Comparison of ENCODE assay signal across 1 cellular context in the genomic region with DNA sequence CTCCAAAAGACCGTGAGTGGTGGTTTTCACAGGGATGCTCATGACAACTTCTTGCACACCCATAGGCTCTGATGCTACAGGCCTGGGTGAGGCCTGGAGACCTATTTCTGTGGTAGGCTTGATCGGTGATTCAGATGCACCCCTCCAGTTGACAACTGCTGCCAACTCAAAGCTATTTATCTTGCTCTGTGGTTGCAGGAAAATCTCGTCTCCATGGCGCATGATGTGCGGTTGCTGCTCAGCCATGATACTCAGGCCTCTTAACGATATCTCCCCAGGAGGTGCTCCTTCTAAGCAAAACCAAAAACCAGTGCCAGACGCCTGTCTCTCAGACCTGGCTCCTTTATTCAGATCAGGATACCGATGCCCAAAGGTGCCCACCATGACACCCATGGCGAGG.
TF ChIP-seq lines count a peak whose summit lies in the region.

No MANE protein-coding gene starts in this region.

TF ChIP-seq in K562, 482 proteins besides CTCF, POLR2A, EP300 and RAD21 (continued from another document):
- TF ChIP-seq ATF2 (CRISPR knock-in tag; IDR thresholded peaks at IDR 0.05) (no peak), TBP (optimal IDR thresholded peaks at IDR 0.05; ENCODE audit: low read depth, low read length) (no peak), ATF7 (IDR thresholded peaks at IDR 0.05) (no peak), ZNF57 (CRISPR knock-in tag; IDR thresholded peaks at IDR 0.05) (no peak), STAG1 (CRISPR knock-in tag; IDR thresholded peaks at IDR 0.05; ENCODE audit: borderline replicate concordance) (no peak), ZNF24 (IDR thresholded peaks at IDR 0.05) (no peak), ZNF586 (CRISPR knock-in tag; conservative IDR thresholded peaks at IDR 0.05) (no peak), TAL1 (IDR thresholded peaks at IDR 0.05) (no peak), FOSL1 (tag; conservative IDR thresholded peaks at IDR 0.05) (peak; percentile 60), RCOR1 (IDR thresholded peaks at IDR 0.05; ENCODE audit: borderline replicate concordance in 1 of 2, low read depth in 2 of 2, low read length in 2 of 2) (peak in 1 of 2 experiments; percentile 91; a peak in 2 of 4 replicates), TEAD4 (IDR thresholded peaks at IDR 0.05; ENCODE audit: low read length) (peak; percentile 52; the same call in 1 of the 2 replicates), TEAD4 (CRISPR knock-in tag; IDR thresholded peaks at IDR 0.05; ENCODE audit: borderline replicate concordance) (no peak), ZNF239 (CRISPR knock-in tag; IDR thresholded peaks at IDR 0.05) (no peak), ZNF764 (CRISPR knock-in tag; IDR thresholded peaks at IDR 0.05; ENCODE audit: low read depth) (no peak), MECOM (CRISPR knock-in tag; IDR thresholded peaks at IDR 0.05) (peak; percentile 41; the same call in 1 of the 2 replicates), ZNF165 (CRISPR knock-in tag; IDR thresholded peaks at IDR 0.05; ENCODE audit: borderline replicate concordance) (no peak), CBFA2T3 (IDR thresholded peaks at IDR 0.05) (peak; percentile 41; the same call in 1 of the 2 replicates), ILK (tag; IDR thresholded peaks at IDR 0.05; ENCODE audit: borderline replicate concordance, low read depth) (no peak), TOE1 (IDR thresholded peaks at IDR 0.05; ENCODE audit: borderline replicate concordance) (no peak), TOE1 (CRISPR knock-in tag; IDR thresholded peaks at IDR 0.05; ENCODE audit: borderline replicate concordance, low read depth) (no peak), THAP12 (CRISPR knock-in tag; IDR thresholded peaks at IDR 0.05) (no peak), RAD51 (IDR thresholded peaks at IDR 0.05; ENCODE audit: borderline replicate concordance, low read depth) (no peak), CHD2 (IDR thresholded peaks at IDR 0.05; ENCODE audit: low read depth, low read length) (no peak), TCF3 (CRISPR knock-in tag; IDR thresholded peaks at IDR 0.05) (peak; percentile 39; the same call in 1 of the 2 replicates), ZNF263 (CRISPR knock-in tag; IDR thresholded peaks at IDR 0.05; ENCODE audit: borderline replicate concordance) (no peak), SMARCB1 (IDR thresholded peaks at IDR 0.05; ENCODE audit: insufficient read length, low read depth) (no peak), ZBTB8A (IDR thresholded peaks at IDR 0.05; ENCODE audit: partially characterized antibody) (no peak), BCLAF1 (IDR thresholded peaks at IDR 0.05; ENCODE audit: borderline replicate concordance in 1 of 2, control insufficient read depth in 1 of 2, low read depth in 2 of 2, low read length in 1 of 2) (no peak), ATF1 (CRISPR knock-in tag; IDR thresholded peaks at IDR 0.05) (no peak), ATF1 (tag; IDR thresholded peaks at IDR 0.05) (no peak), MEIS2 (IDR thresholded peaks at IDR 0.05; ENCODE audit: partially characterized antibody) (peak; percentile 68), SRF (CRISPR knock-in tag; IDR thresholded peaks at IDR 0.05) (no peak), ZC3H11A (IDR thresholded peaks at IDR 0.05; ENCODE audit: low read depth, low read length) (no peak), SP1 (CRISPR knock-in tag; IDR thresholded peaks at IDR 0.05) (no peak), ZBTB2 (IDR thresholded peaks at IDR 0.05) (no peak), HDAC6 (IDR thresholded peaks at IDR 0.05; ENCODE audit: low read depth, low read length) (no peak), ARID1B (IDR thresholded peaks at IDR 0.05) (no peak), NFXL1 (CRISPR knock-in tag; IDR thresholded peaks at IDR 0.05) (no peak), E2F5 (CRISPR knock-in tag; IDR thresholded peaks at IDR 0.05) (no peak), TFE3 (CRISPR knock-in tag; IDR thresholded peaks at IDR 0.05) (no peak), FOXP1 (CRISPR knock-in tag; IDR thresholded peaks at IDR 0.05) (no peak), SIN3A (IDR thresholded peaks at IDR 0.05; ENCODE audit: borderline replicate concordance in 2 of 2, control insufficient read depth in 1 of 2, low read depth in 2 of 2, low read length in 2 of 2) (no peak), JUND (IDR thresholded peaks at IDR 0.05; ENCODE audit: borderline replicate concordance, low read depth, low read length) (no peak), JUND (tag; IDR thresholded peaks at IDR 0.05; ENCODE audit: borderline replicate concordance, low read depth, low read length) (no peak), ELF4 (CRISPR knock-in tag; IDR thresholded peaks at IDR 0.05) (no peak), KDM1A (IDR thresholded peaks at IDR 0.05) (peak; percentile 42 to 46; a peak in 2 of 4 replicates), CAMTA2 (CRISPR knock-in tag; conservative IDR thresholded peaks at IDR 0.05) (no peak)
- TF ChIP-seq, protein P1, sequence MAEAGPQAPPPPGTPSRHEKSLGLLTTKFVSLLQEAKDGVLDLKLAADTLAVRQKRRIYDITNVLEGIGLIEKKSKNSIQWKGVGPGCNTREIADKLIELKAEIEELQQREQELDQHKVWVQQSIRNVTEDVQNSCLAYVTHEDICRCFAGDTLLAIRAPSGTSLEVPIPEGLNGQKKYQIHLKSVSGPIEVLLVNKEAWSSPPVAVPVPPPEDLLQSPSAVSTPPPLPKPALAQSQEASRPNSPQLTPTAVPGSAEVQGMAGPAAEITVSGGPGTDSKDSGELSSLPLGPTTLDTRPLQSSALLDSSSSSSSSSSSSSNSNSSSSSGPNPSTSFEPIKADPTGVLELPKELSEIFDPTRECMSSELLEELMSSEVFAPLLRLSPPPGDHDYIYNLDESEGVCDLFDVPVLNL (CRISPR knock-in tag; IDR thresholded peaks at IDR 0.05; ENCODE audit: low read depth) = no peak
- TF ChIP-seq, protein P2, sequence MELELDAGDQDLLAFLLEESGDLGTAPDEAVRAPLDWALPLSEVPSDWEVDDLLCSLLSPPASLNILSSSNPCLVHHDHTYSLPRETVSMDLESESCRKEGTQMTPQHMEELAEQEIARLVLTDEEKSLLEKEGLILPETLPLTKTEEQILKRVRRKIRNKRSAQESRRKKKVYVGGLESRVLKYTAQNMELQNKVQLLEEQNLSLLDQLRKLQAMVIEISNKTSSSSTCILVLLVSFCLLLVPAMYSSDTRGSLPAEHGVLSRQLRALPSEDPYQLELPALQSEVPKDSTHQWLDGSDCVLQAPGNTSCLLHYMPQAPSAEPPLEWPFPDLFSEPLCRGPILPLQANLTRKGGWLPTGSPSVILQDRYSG (tag; conservative IDR thresholded peaks at IDR 0.05; ENCODE audit: low read depth) = no peak
- TF ChIP-seq, protein P3, sequence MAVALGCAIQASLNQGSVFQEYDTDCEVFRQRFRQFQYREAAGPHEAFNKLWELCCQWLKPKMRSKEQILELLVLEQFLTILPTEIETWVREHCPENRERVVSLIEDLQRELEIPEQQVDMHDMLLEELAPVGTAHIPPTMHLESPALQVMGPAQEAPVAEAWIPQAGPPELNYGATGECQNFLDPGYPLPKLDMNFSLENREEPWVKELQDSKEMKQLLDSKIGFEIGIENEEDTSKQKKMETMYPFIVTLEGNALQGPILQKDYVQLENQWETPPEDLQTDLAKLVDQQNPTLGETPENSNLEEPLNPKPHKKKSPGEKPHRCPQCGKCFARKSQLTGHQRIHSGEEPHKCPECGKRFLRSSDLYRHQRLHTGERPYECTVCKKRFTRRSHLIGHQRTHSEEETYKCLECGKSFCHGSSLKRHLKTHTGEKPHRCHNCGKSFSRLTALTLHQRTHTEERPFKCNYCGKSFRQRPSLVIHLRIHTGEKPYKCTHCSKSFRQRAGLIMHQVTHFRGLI (CRISPR knock-in tag; IDR thresholded peaks at IDR 0.05) = no peak
- TF ChIP-seq, protein P4, sequence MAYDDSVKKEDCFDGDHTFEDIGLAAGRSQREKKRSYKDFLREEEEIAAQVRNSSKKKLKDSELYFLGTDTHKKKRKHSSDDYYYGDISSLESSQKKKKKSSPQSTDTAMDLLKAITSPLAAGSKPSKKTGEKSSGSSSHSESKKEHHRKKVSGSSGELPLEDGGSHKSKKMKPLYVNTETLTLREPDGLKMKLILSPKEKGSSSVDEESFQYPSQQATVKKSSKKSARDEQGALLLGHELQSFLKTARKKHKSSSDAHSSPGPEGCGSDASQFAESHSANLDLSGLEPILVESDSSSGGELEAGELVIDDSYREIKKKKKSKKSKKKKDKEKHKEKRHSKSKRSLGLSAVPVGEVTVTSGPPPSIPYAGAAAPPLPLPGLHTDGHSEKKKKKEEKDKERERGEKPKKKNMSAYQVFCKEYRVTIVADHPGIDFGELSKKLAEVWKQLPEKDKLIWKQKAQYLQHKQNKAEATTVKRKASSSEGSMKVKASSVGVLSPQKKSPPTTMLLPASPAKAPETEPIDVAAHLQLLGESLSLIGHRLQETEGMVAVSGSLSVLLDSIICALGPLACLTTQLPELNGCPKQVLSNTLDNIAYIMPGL (CRISPR knock-in tag; IDR thresholded peaks at IDR 0.05) = no peak
